In the genomic region with DNA sequence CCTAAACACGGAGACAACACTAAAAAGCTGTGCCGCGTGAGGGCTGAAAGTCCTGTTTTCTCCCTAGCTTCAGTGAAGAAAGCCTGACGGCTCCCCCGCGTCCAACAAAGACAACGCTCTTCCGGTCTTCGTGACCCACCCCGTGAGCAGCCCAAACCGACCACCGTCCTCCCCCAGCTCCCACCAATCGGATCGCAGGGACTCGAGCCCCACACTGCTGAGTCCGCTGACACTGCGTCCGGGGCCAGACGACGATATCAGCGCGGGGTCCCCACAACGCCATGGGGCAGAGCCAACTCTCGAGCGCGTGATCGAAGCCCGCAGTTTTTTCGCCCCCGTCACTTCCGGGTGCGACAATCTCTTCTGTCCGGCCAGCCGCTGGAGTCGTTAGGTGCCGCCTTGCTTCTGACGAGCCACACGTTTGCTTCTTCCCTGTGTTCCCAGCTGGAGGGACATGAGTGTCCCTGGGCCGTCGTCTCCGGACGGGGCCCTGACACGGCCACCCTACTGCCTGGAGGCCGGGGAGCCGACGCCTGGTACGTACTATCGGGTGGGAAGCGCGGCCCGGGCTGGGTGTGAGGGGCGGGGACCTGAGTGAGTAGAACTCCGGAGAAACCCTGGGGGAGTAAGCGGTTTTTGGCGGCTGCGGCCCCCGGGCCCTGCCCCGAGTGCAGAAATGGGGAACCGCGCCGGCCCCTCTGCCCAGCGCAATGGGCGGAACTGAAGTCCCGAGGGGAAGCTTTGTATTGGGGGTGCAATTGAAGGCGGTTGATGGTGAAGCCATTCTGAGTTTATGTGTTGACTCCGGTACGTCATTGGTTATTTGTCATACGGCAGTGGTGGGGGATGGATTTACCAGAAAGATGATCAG, we compare ENCODE assay signal across 8 cellular contexts. TPM values are rescaled to one million over a fixed set of nuclear protein-coding genes. Genes with fewer than 3 reads are reported as not detected.
A peak's percentile ranks its signal among the peaks of the same experiment; 100 is the strongest.
DNase-seq lines count a peak whose midpoint lies in the region; ATAC-seq lines count a peak whose summit lies in the region.

A gene with protein sequence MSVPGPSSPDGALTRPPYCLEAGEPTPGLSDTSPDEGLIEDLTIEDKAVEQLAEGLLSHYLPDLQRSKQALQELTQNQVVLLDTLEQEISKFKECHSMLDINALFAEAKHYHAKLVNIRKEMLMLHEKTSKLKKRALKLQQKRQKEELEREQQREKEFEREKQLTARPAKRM (plus strand): TSS at position 390 of the 871 bp plus-strand sequence. CDS start 65 bp downstream, at position 455.

- peak within 1 kb of the TSS; percentile 73 for H3K23ac ChIP-seq in mesendoderm (ENCODE audit: low read length)

- H3K4me3 Mint-ChIP-seq in activated CD8-positive, alpha-beta memory T cell treated with anti-CD3 and anti-CD28 coated beads, Interleukin-2, amount 10 ng/mL, durations not matched to agents 7 days and 5 days: peak within 1 kb of the TSS; percentile 98

- CTCF ChIA-PET in activated CD8-positive, alpha-beta memory T cell treated with anti-CD3 and anti-CD28 coated beads, Interleukin-2, amount 10 ng/mL, durations not matched to agents 7 days and 5 days (lab: Charles Lee): interaction anchor here (0.8 to 4.9 kb wide), 18 partner anchors 13 to 424 kb away, joined by 3 to 45 read pairs (median 4); a partner anchor contains a TSS

- no peaks in the 10 kb centered on the region for H3K27me3 ChIP-seq in endocrine pancreas (ENCODE audit: control insufficient read depth, insufficient read depth, low read length)
- H3K27me3 ChIP-seq in mesendoderm (ENCODE audit: insufficient read depth, low read length, poor library complexity): no peaks in the 10 kb centered on the region

- peaks cover 14% of the 10 kb centered on the region for H3K79me1 ChIP-seq in mesendoderm (ENCODE audit: low read length)

- H4K8ac ChIP-seq in mesendoderm (ENCODE audit: low read depth, low read length): peak within 1 kb of the TSS; percentile 96

- no peaks in the 10 kb centered on the region for H3K9me3 Mint-ChIP-seq in activated CD8-positive, alpha-beta memory T cell treated with anti-CD3 and anti-CD28 coated beads, Interleukin-2, amount 10 ng/mL, durations not matched to agents 7 days and 5 days (ENCODE audit: low read depth)

- peak within 1 kb of the TSS; percentile 85 for H2AK5ac ChIP-seq in mesendoderm (ENCODE audit: low read length)

- peak within 1 kb of the TSS; percentile 85 for H3K4me2 ChIP-seq in mesendoderm (ENCODE audit: low read length)

- peak within 1 kb of the TSS; percentile 87 for H2BK5ac ChIP-seq in mesendoderm (ENCODE audit: low read length)

- peak within 1 kb of the TSS; percentile 83 for H3K4ac ChIP-seq in mesendoderm (ENCODE audit: low read depth, low read length)

- peak within 1 kb of the TSS; percentile 97 for H3K9ac ChIP-seq in endocrine pancreas (ENCODE audit: control insufficient read depth, insufficient read depth, low read length)
- peak within 1 kb of the TSS; percentile 95 for H3K9ac ChIP-seq in mesendoderm (ENCODE audit: low read length)

- H3K18ac ChIP-seq in mesendoderm (ENCODE audit: low read length): peak within 1 kb of the TSS; percentile 86

- H3K4me1 ChIP-seq in endocrine pancreas (ENCODE audit: control insufficient read depth, insufficient read depth, low read length): peaks cover 26% of the 10 kb centered on the region
- H3K4me1 ChIP-seq in mesendoderm (ENCODE audit: control insufficient read depth, low read depth, low read length): peaks cover 4% of the 10 kb centered on the region

- H3K27me3 Mint-ChIP-seq in activated CD8-positive, alpha-beta memory T cell treated with anti-CD3 and anti-CD28 coated beads, Interleukin-2, amount 10 ng/mL, durations not matched to agents 7 days and 5 days: peaks cover 4% of the 10 kb centered on the region

- peak within 1 kb of the TSS; percentile 45 for H2BK120ac ChIP-seq in mesendoderm (ENCODE audit: low read depth, low read length)

- H3K36me3 Mint-ChIP-seq in activated CD8-positive, alpha-beta memory T cell treated with anti-CD3 and anti-CD28 coated beads, Interleukin-2, amount 10 ng/mL, durations not matched to agents 7 days and 5 days: no peaks in the 10 kb centered on the region

- ATAC-seq in GM19467 (IDR thresholded peaks at IDR 0.05; ENCODE audit: unreplicated experiment): peak; percentile 74
- peak; percentile 87 for ATAC-seq in activated CD8-positive, alpha-beta memory T cell treated with anti-CD3 and anti-CD28 coated beads, Interleukin-2, amount 10 ng/mL, durations not matched to agents 7 days and 5 days

- peak within 1 kb of the TSS; percentile 97 for H4K5ac ChIP-seq in mesendoderm (ENCODE audit: low read length)

- H3K27ac ChIP-seq in mesendoderm (ENCODE audit: low read depth, low read length): peak within 1 kb of the TSS; percentile 58

- peaks cover 33% of the 10 kb centered on the region for H3K4me1 Mint-ChIP-seq in activated CD8-positive, alpha-beta memory T cell treated with anti-CD3 and anti-CD28 coated beads, Interleukin-2, amount 10 ng/mL, durations not matched to agents 7 days and 5 days

- no CpG with 5 or more reads among the region's 68 CpGs for WGBS in mesendoderm (ENCODE audit: extremely low coverage, insufficient coverage, low lambda C conversion rate)

- H3K27ac Mint-ChIP-seq in activated CD8-positive, alpha-beta memory T cell treated with anti-CD3 and anti-CD28 coated beads, Interleukin-2, amount 10 ng/mL, durations not matched to agents 7 days and 5 days: peak within 1 kb of the TSS; percentile 100

- peaks cover 23% of the 10 kb centered on the region for H3K79me2 ChIP-seq in mesendoderm (ENCODE audit: control insufficient read depth, insufficient read depth, low read length)

- H3K36me3 ChIP-seq in endocrine pancreas (ENCODE audit: control insufficient read depth, insufficient read depth, low read length): no peaks in the 10 kb centered on the region
- H3K36me3 ChIP-seq in mesendoderm (ENCODE audit: control insufficient read depth, insufficient read depth, low read length): no peaks in the 10 kb centered on the region

- no peaks in the 10 kb centered on the region for H3K9me3 ChIP-seq in endocrine pancreas (ENCODE audit: control insufficient read depth, low read length)

- H2BK15ac ChIP-seq in mesendoderm (replicated peaks; ENCODE audit: low read depth): no peak within 1 kb of the TSS

- DNase-seq in CMK (ENCODE audit: low read depth) (peak; percentile 86), HS-27A (ENCODE audit: low read depth) (peak; percentile 86), NOMO-1 treated with dmso at 0.1 percent for 144 hours (lab: John Stamatoyannopoulos, UW; ENCODE audit: unreplicated experiment) (peak; percentile 90), mesendoderm (peak; percentile 97)
- DNase-seq in activated CD8-positive, alpha-beta memory T cell treated with anti-CD3 and anti-CD28 coated beads, Interleukin-2, amount 10 ng/mL, durations not matched to agents 7 days and 5 days: peak; percentile 93
- peak; percentile 77 for DNase-seq in stimulated activated CD8-positive, alpha-beta memory T cell treated with anti-CD3 and anti-CD28 coated beads, Interleukin-15, amount 100 ng/mL, for 1 hour (ENCODE audit: low read depth)

- H3K4me3 ChIP-seq in endocrine pancreas (ENCODE audit: control insufficient read depth, insufficient read depth, low read length): peak within 1 kb of the TSS; percentile 100
- peak within 1 kb of the TSS; percentile 87 for H3K4me3 ChIP-seq in mesendoderm (ENCODE audit: low read length)

- H3K56ac ChIP-seq in mesendoderm (ENCODE audit: low read length): peak within 1 kb of the TSS; percentile 96

RNA-seq across cellular contexts. Expression of the gene that starts here (rescaled TPM):
- total RNA-seq in activated CD8-positive, alpha-beta memory T cell treated with anti-CD3 and anti-CD28 coated beads, Interleukin-2, amount 10 ng/mL, durations not matched to agents 7 days and 5 days: 10 to 100 TPM; 33.6 to 35.7 TPM
- polyA plus RNA-seq in mesendoderm (2013, experiment 1 of 2): 31.5 TPM
- 31.6 TPM for polyA plus RNA-seq in mesendoderm (2013, experiment 2 of 2)

Comparison
In these comparisons a context has a peak if more than half of its experiments do, and no peak if none do; other contexts are left out.
1. Peak in every context shown above with its lines: DNase-seq, ATAC-seq, H3K4me3 ChIP-seq and H3K27ac ChIP-seq.